21 cellular contexts compared by ENCODE assay signal in genomic region chr9:97840521-97840920, GRCh38. TPM values are rescaled to one million over a fixed set of nuclear protein-coding genes. Genes with fewer than 3 reads are reported as not detected.
"Had no signal": no experiment of that assay in that cellular context is flagged by ENCODE, and none has a peak within 500 bp of the region (broad histone marks: within the 10 kb centered on the region; RNA-seq: fewer than 3 reads in every experiment).

No MANE protein-coding gene starts in this region.

- ATAC-seq: activated CD4-positive, alpha-beta T cell treated with anti-CD3 and anti-CD28 coated beads for 36 hours; activated CD8-positive, alpha-beta memory T cell treated with anti-CD3 and anti-CD28 coated beads, Interleukin-2, amount 10 ng/mL, durations not matched to agents 7 days and 5 days; body of pancreas; gastrocnemius medialis; heart left ventricle; left colon; T-helper 17 cell had no signal

- H3K27ac ChIP-seq: body of pancreas, gastrocnemius medialis, heart left ventricle, ovary, WERI-Rb-1 had no signal

- H3K4me3 ChIP-seq: body of pancreas, gastrocnemius medialis, heart left ventricle, lung, ovary had no signal

- H3K36me3 ChIP-seq: gastrocnemius medialis, heart left ventricle, ovary, WERI-Rb-1 had no signal

- DNase-seq: activated CD4-positive, alpha-beta memory T cell treated with anti-CD3 and anti-CD28 coated beads for 36 hours; activated CD4-positive, alpha-beta T cell treated with anti-CD3 and anti-CD28 coated beads for 36 hours; activated CD8-positive, alpha-beta memory T cell treated with anti-CD3 and anti-CD28 coated beads, Interleukin-2, amount 10 ng/mL, durations not matched to agents 7 days and 5 days; activated naive CD4-positive, alpha-beta T cell treated with anti-CD3 and anti-CD28 coated beads, Interleukin-2, amount 10 ng/mL, durations not matched to agents 7 days and 5 days; activated T-cell treated with anti-CD3 and anti-CD28 coated beads, Interleukin-2, amount 50 U/mL, for 1 hour; body of pancreas; effector memory CD4-positive, alpha-beta T cell; gastrocnemius medialis; heart left ventricle; immature natural killer cell; left colon; midbrain; ovary; stimulated activated CD4-positive, alpha-beta T cell treated with anti-CD3 and anti-CD28 coated beads, Interleukin-12 subunit alpha, Interleukin-12 subunit beta, amount 100 ng/mL, for 4 hours; stimulated activated CD4-positive, alpha-beta T cell treated with anti-CD3 and anti-CD28 coated beads, Interleukin-2, amount 100 ng/mL, for 24 hours; T-helper 17 cell; WERI-Rb-1 had no signal

- H3K9me3 ChIP-seq: body of pancreas, gastrocnemius medialis, heart left ventricle, ovary had no signal

- H3K27me3 ChIP-seq: body of pancreas, ovary had no signal

- H3K4me1 ChIP-seq: body of pancreas, gastrocnemius medialis, heart left ventricle had no signal

RNA-seq across cellular contexts. Expression of gene FOXE1, which starts 12.5 kb away (rescaled TPM):
- total RNA-seq: activated CD4-positive, alpha-beta memory T cell treated with anti-CD3 and anti-CD28 coated beads for 36 hours; activated CD8-positive, alpha-beta memory T cell treated with anti-CD3 and anti-CD28 coated beads, Interleukin-2, amount 10 ng/mL, durations not matched to agents 7 days and 5 days; body of pancreas; cerebellum; gastrocnemius medialis; heart left ventricle; myocyte; neural crest cell; ovary had no signal
- polyA plus RNA-seq: heart left ventricle, immature natural killer cell, ovary had no signal
